37 cellular contexts compared by ENCODE assay signal in the genomic region with DNA sequence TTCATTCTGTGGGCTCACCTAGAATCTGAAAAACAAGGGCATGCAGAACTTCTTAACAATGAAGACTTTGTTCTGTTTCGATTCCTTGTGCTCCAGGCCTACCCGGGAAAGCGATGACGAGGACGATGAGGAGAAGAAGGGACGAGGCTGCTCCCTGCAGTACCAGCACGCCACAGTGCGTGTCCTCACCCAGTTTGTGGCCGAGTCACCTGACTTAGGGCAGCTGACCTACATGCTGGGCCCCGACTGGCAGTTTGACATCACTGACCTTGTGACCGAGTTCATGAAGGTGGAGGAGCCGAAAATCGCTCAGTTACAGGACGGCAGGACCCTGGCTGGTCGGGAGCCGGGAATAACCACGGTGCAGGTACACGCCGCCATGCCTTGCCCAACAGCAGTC.
"Had no signal": no experiment of that assay in that cellular context is flagged by ENCODE, and none has a peak within 500 bp of the region (broad histone marks: within the 10 kb centered on the region; RNA-seq: fewer than 3 reads in every experiment).

No MANE protein-coding gene starts in this region.

- H3K9me2 ChIP-seq: SK-N-SH had no signal

- ATAC-seq: activated CD8-positive, alpha-beta T cell treated with anti-CD3 and anti-CD28 coated beads for 36 hours; activated T-cell treated with anti-CD3 and anti-CD28 coated beads, Interleukin-2, amount 50 U/mL, for 72 hours; activated T-helper 17 cell treated with anti-CD3 and anti-CD28 coated beads, Interleukin-2, amount 50 U/mL, for 72 hours; T-cell; T-helper 17 cell had no signal

- H3K9me3 Mint-ChIP-seq: activated CD4-positive, alpha-beta T cell treated with anti-CD3 and anti-CD28 coated beads, Interleukin-2, amount 10 ng/mL, durations not matched to agents 24 days and 14 days; activated CD8-positive, alpha-beta T cell treated with anti-CD3 and anti-CD28 coated beads for 36 hours; activated naive CD4-positive, alpha-beta T cell treated with anti-CD3 and anti-CD28 coated beads, Interleukin-2, amount 50 U/mL, for 24 hours had no signal

- H3K36me3 Mint-ChIP-seq: activated naive CD4-positive, alpha-beta T cell treated with anti-CD3 and anti-CD28 coated beads, Interleukin-2, amount 50 U/mL, for 24 hours; activated naive CD8-positive, alpha-beta T cell treated with anti-CD3 and anti-CD28 coated beads, Interleukin-2, amount 10 ng/mL, durations not matched to agents 7 days and 5 days; T-cell had no signal

- H2AFZ ChIP-seq: PC-9 had no signal

- H3K4me1 Mint-ChIP-seq: activated CD4-positive, alpha-beta T cell treated with anti-CD3 and anti-CD28 coated beads, Interleukin-2, amount 10 ng/mL, durations not matched to agents 24 days and 14 days; activated naive CD4-positive, alpha-beta T cell treated with anti-CD3 and anti-CD28 coated beads, Interleukin-2, amount 50 U/mL, for 24 hours; activated naive CD8-positive, alpha-beta T cell treated with anti-CD3 and anti-CD28 coated beads, Interleukin-2, amount 10 ng/mL, durations not matched to agents 7 days and 5 days; activated T-helper 17 cell treated with anti-CD3 and anti-CD28 coated beads, Interleukin-2, amount 50 U/mL, for 72 hours; central memory CD8-positive, alpha-beta T cell; T-cell; T-helper 17 cell had no signal

- H3K27ac ChIP-seq: ascending aorta, cardiac muscle cell, PC-9, SJCRH30, WERI-Rb-1 had no signal

- DNase-seq: activated CD4-positive, alpha-beta T cell treated with anti-CD3 and anti-CD28 coated beads, Interleukin-2, amount 10 ng/mL, durations not matched to agents 24 days and 14 days; activated CD4-positive, alpha-beta T cell treated with anti-CD3 and anti-CD28 coated beads, Interleukin-2, amount 50 U/mL, for 4 hours; activated CD8-positive, alpha-beta T cell treated with anti-CD3 and anti-CD28 coated beads for 36 hours; activated effector memory CD4-positive, alpha-beta T cell treated with anti-CD3 and anti-CD28 coated beads, Interleukin-2, amount 50 U/mL, for 16 hours; activated naive CD4-positive, alpha-beta T cell treated with Interleukin-2 at 50 U/mL for 16 hours; activated naive CD8-positive, alpha-beta T cell treated with anti-CD3 and anti-CD28 coated beads, Interleukin-2, amount 10 ng/mL, durations not matched to agents 7 days and 5 days; activated T-cell treated with anti-CD3 and anti-CD28 coated beads, Interleukin-2, amount 50 U/mL, for 1 hour; activated T-cell treated with anti-CD3 and anti-CD28 coated beads, Interleukin-2, amount 50 U/mL, for 72 hours; Kasumi-1; KG1; NCI-H1048; NCI-H1105 treated with DMSO at 0.1 percent for 48 hours; NCI-H1436; NCI-H1694; NCI-H1930; NCI-H2081 treated with DMSO at 0.1 percent for 48 hours; NCI-H226; NCI-H446 treated with DMSO at 0.1 percent for 48 hours; NCI-H524; NCI-H69; NCI-H82; NK-92 treated with Interleukin-12 subunit alpha and Interleukin-12 subunit beta, amount 100 ng/mL, for 24 hours; PC-9; SHP77; SJCRH30; SK-N-SH; T-cell; T-helper 17 cell; T-helper 9 cell; WERI-Rb-1 had no signal

- H3K27me3 ChIP-seq: ascending aorta, cardiac muscle cell, MG63, SJCRH30 had no signal

- H3K36me3 ChIP-seq: ascending aorta, cardiac muscle cell, MG63, SJCRH30, WERI-Rb-1 had no signal

- H3K4me3 ChIP-seq: ascending aorta, cardiac muscle cell, MG63, PC-9, SJCRH30 had no signal

- FAIRE-seq: RCC 7860 had no signal

- H3K4me2 ChIP-seq: PC-9, SK-N-SH had no signal

- H3K4me3 Mint-ChIP-seq: activated CD4-positive, alpha-beta T cell treated with anti-CD3 and anti-CD28 coated beads, Interleukin-2, amount 10 ng/mL, durations not matched to agents 24 days and 14 days; activated CD8-positive, alpha-beta T cell treated with anti-CD3 and anti-CD28 coated beads for 36 hours; activated naive CD4-positive, alpha-beta T cell treated with anti-CD3 and anti-CD28 coated beads, Interleukin-2, amount 50 U/mL, for 24 hours; activated naive CD8-positive, alpha-beta T cell treated with anti-CD3 and anti-CD28 coated beads, Interleukin-2, amount 10 ng/mL, durations not matched to agents 7 days and 5 days; activated T-cell treated with anti-CD3 and anti-CD28 coated beads, Interleukin-2, amount 50 U/mL, for 72 hours; activated T-helper 17 cell treated with anti-CD3 and anti-CD28 coated beads, Interleukin-2, amount 50 U/mL, for 72 hours; central memory CD8-positive, alpha-beta T cell; T-cell; T-helper 17 cell had no signal

- H3K9me3 ChIP-seq: ascending aorta, MG63, SJCRH30, SK-N-SH had no signal

- H3K27me3 Mint-ChIP-seq: activated CD4-positive, alpha-beta T cell treated with anti-CD3 and anti-CD28 coated beads, Interleukin-2, amount 10 ng/mL, durations not matched to agents 24 days and 14 days; activated CD8-positive, alpha-beta T cell treated with anti-CD3 and anti-CD28 coated beads for 36 hours; activated naive CD4-positive, alpha-beta T cell treated with anti-CD3 and anti-CD28 coated beads, Interleukin-2, amount 50 U/mL, for 24 hours; activated naive CD8-positive, alpha-beta T cell treated with anti-CD3 and anti-CD28 coated beads, Interleukin-2, amount 10 ng/mL, durations not matched to agents 7 days and 5 days; activated T-helper 17 cell treated with anti-CD3 and anti-CD28 coated beads, Interleukin-2, amount 50 U/mL, for 72 hours; central memory CD8-positive, alpha-beta T cell; T-cell; T-helper 17 cell had no signal

- H3K27ac Mint-ChIP-seq: activated CD4-positive, alpha-beta T cell treated with anti-CD3 and anti-CD28 coated beads, Interleukin-2, amount 10 ng/mL, durations not matched to agents 24 days and 14 days; activated CD8-positive, alpha-beta T cell treated with anti-CD3 and anti-CD28 coated beads for 36 hours; activated naive CD4-positive, alpha-beta T cell treated with anti-CD3 and anti-CD28 coated beads, Interleukin-2, amount 50 U/mL, for 24 hours; activated naive CD8-positive, alpha-beta T cell treated with anti-CD3 and anti-CD28 coated beads, Interleukin-2, amount 10 ng/mL, durations not matched to agents 7 days and 5 days; activated T-helper 17 cell treated with anti-CD3 and anti-CD28 coated beads, Interleukin-2, amount 50 U/mL, for 72 hours; T-cell; T-helper 17 cell had no signal

- H3K4me1 ChIP-seq: ascending aorta had no signal
